ENCODE assay signal across 8 cellular contexts in genomic region chr2:95346236-95346737, GRCh38. TPM values are rescaled to one million over a fixed set of nuclear protein-coding genes. Genes with fewer than 3 reads are reported as not detected.
DNase-seq lines count a peak whose midpoint lies in the region; ATAC-seq and TF ChIP-seq lines count a peak whose summit lies in the region.

No MANE protein-coding gene starts in this region.

- no peak for TF ChIP-seq EP300 in gastroesophageal sphincter (IDR thresholded peaks at IDR 0.05)

- H3K27me3 ChIP-seq in gastroesophageal sphincter (peaks cover 6% of the 10 kb centered on the region), parathyroid adenoma (ENCODE audit: control insufficient read depth, insufficient read depth, low read length) (no peaks in the 10 kb centered on the region)

- no CpG with 5 or more reads among the region's 87 CpGs for WGBS in gastroesophageal sphincter (ENCODE audit: low coverage in 1 of 2), 2 donors

- H3K36me3 ChIP-seq in gastroesophageal sphincter = no peaks in the 10 kb centered on the region
- no peaks in the 10 kb centered on the region for H3K36me3 ChIP-seq in parathyroid adenoma (ENCODE audit: control insufficient read depth, insufficient read depth, low read length)

- H3K4me1 ChIP-seq in gastroesophageal sphincter (peaks cover 0 to 42% (median 10%) of the 10 kb centered on the region in 3 donors), parathyroid adenoma (peaks cover 25% of the 10 kb centered on the region)

- no peak for TF ChIP-seq POLR2A in gastroesophageal sphincter (IDR thresholded peaks at IDR 0.05)

- in situ Hi-C loops in ACHN (cut with HindIII; ENCODE audit: low pct_ligation_motif_present, low pct_unique_long_range_greater_than_20kb, low sequenced_read_pairs) = no loop called here

- H2AFZ ChIP-seq in parathyroid adenoma = peak overlapping the region; percentile 90

- H3K79me2 ChIP-seq in parathyroid adenoma = peaks cover 9% of the 10 kb centered on the region

- DNase-seq in ACHN (peak; percentile 83), NOMO-1 treated with dmso at 0.1 percent for 144 hours (lab: John Stamatoyannopoulos, UW; ENCODE audit: unreplicated experiment) (no peak), NCI-H1105 treated with DMSO at 0.1 percent for 48 hours (lab: John Stamatoyannopoulos, UW) (no peak)

- H3K27ac ChIP-seq in gastroesophageal sphincter (peak overlapping the region; percentile 29 to 90 (median 90)), parathyroid adenoma (peak overlapping the region; percentile 92)

- no peak for TF ChIP-seq CTCF in gastroesophageal sphincter (IDR thresholded peaks at IDR 0.05)
- no peak for TF ChIP-seq CTCF in parathyroid adenoma (IDR thresholded peaks at IDR 0.05)

- H3K4me3 ChIP-seq in gastroesophageal sphincter = peak overlapping the region; percentile 70 to 87
- peak overlapping the region; percentile 73 for H3K4me3 ChIP-seq in parathyroid adenoma (ENCODE audit: low read depth, low read length)

- H3K9me3 ChIP-seq in gastroesophageal sphincter = no peaks in the 10 kb centered on the region
- no peaks in the 10 kb centered on the region for H3K9me3 ChIP-seq in parathyroid adenoma (ENCODE audit: control insufficient read depth, low read length)

- peak overlapping the region; percentile 96 for H3K4me2 ChIP-seq in parathyroid adenoma (ENCODE audit: low read length)

- H3K9ac ChIP-seq in parathyroid adenoma = peak overlapping the region; percentile 55

- ATAC-seq in GM21723 (IDR thresholded peaks at IDR 0.05; ENCODE audit: unreplicated experiment) (peak; percentile 33), SK-N-SH treated with all-trans-retinoic acid at 6 μM for 48 hours (peak; percentile 3; the same call in 1 of the 3 replicates), gastroesophageal sphincter (peak; percentile 86), GM19395 (IDR thresholded peaks at IDR 0.05; ENCODE audit: unreplicated experiment) (no peak)

TF ChIP-seq in SK-N-SH treated with all-trans-retinoic acid at 6 μM for 48 hours, 23 proteins besides CTCF, POLR2A, EP300 and RAD21:
- TF ChIP-seq TSHZ2 (CRISPR knock-in tag; IDR thresholded peaks at IDR 0.05) = no peak
- no peak for TF ChIP-seq ISL1 (CRISPR knock-in tag; IDR thresholded peaks at IDR 0.05)
- no peak for TF ChIP-seq CREB5 (CRISPR knock-in tag; IDR thresholded peaks at IDR 0.05; ENCODE audit: low read depth)
- no peak for TF ChIP-seq OSR1 (CRISPR knock-in tag; IDR thresholded peaks at IDR 0.05)
- no peak for TF ChIP-seq ZFP3 (CRISPR knock-in tag; IDR thresholded peaks at IDR 0.05)
- TF ChIP-seq PATZ1 (CRISPR knock-in tag; IDR thresholded peaks at IDR 0.05; ENCODE audit: borderline replicate concordance) = no peak
- TF ChIP-seq ESRRG (CRISPR knock-in tag; IDR thresholded peaks at IDR 0.05) = no peak
TF ChIP-seq in SK-N-SH treated with all-trans-retinoic acid at 6 μM for 48 hours: peak in this region for 0.

RNA-seq across cellular contexts. Expression of gene KCNIP3, which starts 49.1 kb away (rescaled TPM):
- total RNA-seq in gastroesophageal sphincter = 10 to 100 TPM; 14.4 to 41.4 (median 20.0) TPM

RNA-seq across cellular contexts. Expression of gene FAHD2A, which starts 56.2 kb away (rescaled TPM):
- 10 to 100 TPM in 3 of 4 donors, 1 to 10 TPM in 1; 6.5 to 29.8 (median 19.5) TPM for total RNA-seq in gastroesophageal sphincter
